Comparison of ENCODE assay signal across 1 cellular context in the genomic region with DNA sequence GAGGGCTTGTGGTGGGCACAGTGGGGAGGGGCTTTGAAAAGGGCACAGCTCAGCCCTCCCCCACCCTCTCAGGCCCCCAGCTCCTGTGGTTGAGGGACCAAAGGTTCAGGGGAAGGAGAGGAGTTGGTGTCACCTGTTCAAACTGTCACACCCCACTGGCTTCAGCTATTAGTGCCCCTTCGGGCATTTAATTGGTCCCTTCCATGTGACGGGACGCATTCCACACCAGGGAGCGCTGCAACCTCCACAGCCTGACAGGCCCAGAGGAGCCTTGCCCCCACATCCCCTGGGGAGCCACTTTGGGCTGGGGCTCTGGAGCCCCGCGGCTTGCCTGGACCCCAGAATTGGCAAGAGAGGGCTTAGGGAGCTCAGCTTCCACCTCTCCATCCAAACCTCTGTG.
TF ChIP-seq lines count a peak whose summit lies in the region.

No MANE protein-coding gene starts in this region.

TF ChIP-seq in GM12878, 131 proteins besides CTCF, POLR2A, EP300 and RAD21:
- 0 out of 2 replicates have a peak, but pooled peaks have one; percentile 21 for TF ChIP-seq PAX5 (IDR thresholded peaks at IDR 0.05; ENCODE audit: borderline replicate concordance, low read depth, low read length)
- TF ChIP-seq SRF (IDR thresholded peaks at IDR 0.05; ENCODE audit: low read depth in 2 of 2, low read length in 2 of 2): no peak
- TF ChIP-seq, protein P1, sequence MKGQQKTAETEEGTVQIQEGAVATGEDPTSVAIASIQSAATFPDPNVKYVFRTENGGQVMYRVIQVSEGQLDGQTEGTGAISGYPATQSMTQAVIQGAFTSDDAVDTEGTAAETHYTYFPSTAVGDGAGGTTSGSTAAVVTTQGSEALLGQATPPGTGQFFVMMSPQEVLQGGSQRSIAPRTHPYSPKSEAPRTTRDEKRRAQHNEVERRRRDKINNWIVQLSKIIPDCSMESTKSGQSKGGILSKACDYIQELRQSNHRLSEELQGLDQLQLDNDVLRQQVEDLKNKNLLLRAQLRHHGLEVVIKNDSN (IDR thresholded peaks at IDR 0.05; ENCODE audit: borderline replicate concordance, extremely low read length, insufficient read depth, low read depth, low read length): no peak
- 0 out of 4 replicates have a peak, but pooled peaks of 1 of the 2 experiments have one; percentile 14 for TF ChIP-seq ETV6 (conservative IDR thresholded peaks at IDR 0.05 in 1 of 2, IDR thresholded peaks at IDR 0.05 in 1 of 2; ENCODE audit: borderline replicate concordance in 1 of 2, low read depth in 1 of 2)
- TF ChIP-seq NFYA (IDR thresholded peaks at IDR 0.05; ENCODE audit: borderline replicate concordance, low read depth, low read length): no peak
- 0 out of 2 replicates have a peak, but pooled peaks have one; percentile 41 for TF ChIP-seq GATAD2B (conservative IDR thresholded peaks at IDR 0.05; ENCODE audit: low read depth)
- TF ChIP-seq MTA2 (IDR thresholded peaks at IDR 0.05; ENCODE audit: low read depth): 0 out of 2 replicates have a peak, but pooled peaks have one; percentile 40
- TF ChIP-seq TCF3 (IDR thresholded peaks at IDR 0.05; ENCODE audit: borderline replicate concordance, insufficient read depth, low read depth, low read length): no peak
- TF ChIP-seq MYC (IDR thresholded peaks at IDR 0.05; ENCODE audit: insufficient read depth, insufficient read length, insufficient replicate concordance, low read length, severe bottlenecking): no peak
TF ChIP-seq in GM12878: peak in this region for 4.
